ENCODE assay signal across 1 cellular context in genomic region chr2:233013027-233013461, GRCh38.
TF ChIP-seq lines count a peak whose summit lies in the region.

Gene NGEF (minus strand): TSS chr2:233013256. CDS start chr2:232974890, 38,366 bp downstream.

TF ChIP-seq in HepG2, 621 proteins besides CTCF, POLR2A, EP300 and RAD21 (continued from another document and continues in another):
- TF ChIP-seq RNF219 (CRISPR knock-in tag; IDR thresholded peaks at IDR 0.05) (no peak), ZBTB20 (CRISPR knock-in tag; IDR thresholded peaks at IDR 0.05; ENCODE audit: borderline replicate concordance, low read depth) (peak; percentile 72; the same call in 1 of the 2 replicates), LCORL (IDR thresholded peaks at IDR 0.05) (peak; percentile 78; the same call in 1 of the 2 replicates), LCORL (CRISPR knock-in tag; IDR thresholded peaks at IDR 0.05) (peak; percentile 100), ATF5 (CRISPR knock-in tag; IDR thresholded peaks at IDR 0.05; ENCODE audit: low read depth) (no peak; the same call in 1 of the 2 replicates), ZNF292 (CRISPR knock-in tag; IDR thresholded peaks at IDR 0.05; ENCODE audit: borderline replicate concordance, low read depth) (peak; percentile 96; the same call in 1 of the 2 replicates), MXD1 (CRISPR knock-in tag; IDR thresholded peaks at IDR 0.05) (no peak), ELF4 (CRISPR knock-in tag; IDR thresholded peaks at IDR 0.05; ENCODE audit: borderline replicate concordance) (peak; percentile 81; the same call in 1 of the 2 replicates), ZBTB8A (CRISPR knock-in tag; IDR thresholded peaks at IDR 0.05; ENCODE audit: borderline replicate concordance, low read depth) (no peak), ZNF354B (CRISPR knock-in tag; IDR thresholded peaks at IDR 0.05) (no peak), ZNF841 (CRISPR knock-in tag; IDR thresholded peaks at IDR 0.05; ENCODE audit: borderline replicate concordance) (no peak), NFE2L1 (CRISPR knock-in tag; IDR thresholded peaks at IDR 0.05; ENCODE audit: borderline replicate concordance) (0 out of 2 replicates have a peak, but pooled peaks have one; percentile 32), NR2F2 (IDR thresholded peaks at IDR 0.05; ENCODE audit: borderline replicate concordance, low read depth) (peak; percentile 77; the same call in 1 of the 2 replicates), PREB (CRISPR knock-in tag; IDR thresholded peaks at IDR 0.05) (no peak), ZNF234 (CRISPR knock-in tag; conservative IDR thresholded peaks at IDR 0.05) (no peak), SALL1 (CRISPR knock-in tag; IDR thresholded peaks at IDR 0.05) (peak; percentile 98), SYNCRIP (IDR thresholded peaks at IDR 0.05; ENCODE audit: insufficient read depth, low read depth, low read length) (no peak), ZNF350 (CRISPR knock-in tag; IDR thresholded peaks at IDR 0.05; ENCODE audit: borderline replicate concordance, low read depth) (peak; percentile 84), GATAD1 (CRISPR knock-in tag; IDR thresholded peaks at IDR 0.05) (peak; percentile 81), RBAK (CRISPR knock-in tag; IDR thresholded peaks at IDR 0.05) (no peak), PRDM4 (CRISPR knock-in tag; IDR thresholded peaks at IDR 0.05; ENCODE audit: borderline replicate concordance) (0 out of 2 replicates have a peak, but pooled peaks have one; percentile 18), ZNF280D (CRISPR knock-in tag; IDR thresholded peaks at IDR 0.05) (no peak), MLX (CRISPR knock-in tag; IDR thresholded peaks at IDR 0.05) (peak; percentile 95), ZNF784 (CRISPR knock-in tag; IDR thresholded peaks at IDR 0.05; ENCODE audit: borderline replicate concordance) (peak; percentile 45; the same call in 1 of the 2 replicates), ZNF589 (CRISPR knock-in tag; conservative IDR thresholded peaks at IDR 0.05) (no peak), DMAP1 (CRISPR knock-in tag; IDR thresholded peaks at IDR 0.05) (peak; percentile 91), ZNF207 (IDR thresholded peaks at IDR 0.05; ENCODE audit: borderline replicate concordance) (no peak), HINFP (CRISPR knock-in tag; IDR thresholded peaks at IDR 0.05; ENCODE audit: low read depth) (peak; percentile 91), GTF2F1 (IDR thresholded peaks at IDR 0.05; ENCODE audit: low read length) (no peak), ZNF232 (CRISPR knock-in tag; IDR thresholded peaks at IDR 0.05; ENCODE audit: borderline replicate concordance) (no peak), CSRNP1 (CRISPR knock-in tag; IDR thresholded peaks at IDR 0.05) (no peak; the same call in 1 of the 2 replicates), FIP1L1 (IDR thresholded peaks at IDR 0.05; ENCODE audit: borderline replicate concordance, insufficient read depth, low read depth, low read length) (peak; percentile 82; the same call in 1 of the 2 replicates), RORA (CRISPR knock-in tag; IDR thresholded peaks at IDR 0.05) (no peak), NFKB2 (CRISPR knock-in tag; IDR thresholded peaks at IDR 0.05; ENCODE audit: borderline replicate concordance) (peak; percentile 74; the same call in 1 of the 2 replicates), GPBP1L1 (CRISPR knock-in tag; IDR thresholded peaks at IDR 0.05) (no peak), ZBTB3 (CRISPR knock-in tag; IDR thresholded peaks at IDR 0.05; ENCODE audit: borderline replicate concordance, low read depth) (no peak), ZNF274 (CRISPR knock-in tag; IDR thresholded peaks at IDR 0.05) (peak; percentile 82), CCDC6 (CRISPR knock-in tag; IDR thresholded peaks at IDR 0.05) (peak; percentile 72; the same call in 1 of the 2 replicates), ZNF83 (CRISPR knock-in tag; IDR thresholded peaks at IDR 0.05; ENCODE audit: borderline replicate concordance) (no peak; the same call in 1 of the 2 replicates), HNF4G (IDR thresholded peaks at IDR 0.05; ENCODE audit: borderline replicate concordance, low read depth, low read length) (peak; percentile 98), HNF4G (CRISPR knock-in tag; IDR thresholded peaks at IDR 0.05; ENCODE audit: borderline replicate concordance, low read depth) (peak; percentile 97)
